23 cellular contexts compared by ENCODE assay signal in the genomic region with DNA sequence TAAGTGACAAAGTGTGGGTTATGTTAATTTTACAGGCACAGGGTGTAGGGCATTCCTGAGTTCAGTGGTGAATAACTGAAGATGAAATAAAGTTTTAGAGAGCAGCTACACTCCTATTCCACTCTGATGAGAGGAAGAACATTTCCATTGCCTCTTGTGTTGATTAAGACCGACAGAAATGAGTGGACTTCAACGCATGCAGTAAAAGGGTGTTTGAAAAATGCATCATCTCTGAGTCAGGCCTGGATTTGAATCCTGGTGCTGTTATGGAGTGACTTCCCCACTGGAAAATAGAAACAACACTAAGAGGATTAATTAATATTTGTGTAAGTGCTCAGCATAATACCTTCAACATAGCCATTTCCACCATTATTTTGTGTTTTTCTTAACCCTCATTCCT.
"Had no signal": no experiment of that assay in that cellular context is flagged by ENCODE, and none has a peak within 500 bp of the region (broad histone marks: within the 10 kb centered on the region; RNA-seq: fewer than 3 reads in every experiment).

No MANE protein-coding gene starts in this region.

- ATAC-seq: activated naive CD4-positive, alpha-beta T cell treated with anti-CD3 and anti-CD28 coated beads, Interleukin-2, amount 50 U/mL, for 72 hours; gastroesophageal sphincter; heart right ventricle; left ventricle myocardium superior had no signal

- H3K4me3 ChIP-seq: adrenal gland, colonic mucosa, gastroesophageal sphincter, heart right ventricle, prostate gland, right atrium auricular region, skin epidermis, suprapubic skin, transverse colon, uterus had no signal

- H3K27me3 Mint-ChIP-seq: central memory CD8-positive, alpha-beta T cell; memory B cell; naive B cell; stimulated activated naive CD8-positive, alpha-beta T cell treated with anti-CD3 and anti-CD28 coated beads, Interleukin-15, Interleukin-2, amounts not matched to agents 100 ng/mL and 50 ng/mL, for 24 hours had no signal

- H3K27ac Mint-ChIP-seq: activated naive CD4-positive, alpha-beta T cell treated with anti-CD3 and anti-CD28 coated beads, Interleukin-2, amount 50 U/mL, for 72 hours; activated T-helper 1 cell treated with anti-CD3 and anti-CD28 coated beads, Interleukin-12 subunit alpha, Interleukin-12 subunit beta, Interleukin-2, Interleukin-4 antibody, amounts not matched to agents 30 ng/mL and 10 ng/mL and 1 ng/mL, durations not matched to agents 14 hours and 24 hours and 36 hours; memory B cell; naive B cell; stimulated activated naive CD8-positive, alpha-beta T cell treated with anti-CD3 and anti-CD28 coated beads, Interleukin-15, Interleukin-2, amounts not matched to agents 100 ng/mL and 50 ng/mL, for 24 hours had no signal

- H3K4me3 Mint-ChIP-seq: activated T-helper 1 cell treated with anti-CD3 and anti-CD28 coated beads, Interleukin-12 subunit alpha, Interleukin-12 subunit beta, Interleukin-2, Interleukin-4 antibody, amounts not matched to agents 30 ng/mL and 10 ng/mL and 1 ng/mL, durations not matched to agents 14 hours and 24 hours and 36 hours; central memory CD8-positive, alpha-beta T cell; memory B cell; naive B cell; neural crest cell; stimulated activated naive CD8-positive, alpha-beta T cell treated with anti-CD3 and anti-CD28 coated beads, Interleukin-15, Interleukin-2, amounts not matched to agents 100 ng/mL and 50 ng/mL, for 24 hours had no signal

- H3K4me1 ChIP-seq: adrenal gland, colonic mucosa, heart right ventricle, prostate gland, right atrium auricular region, suprapubic skin, transverse colon, uterus had no signal

- H3K4me1 Mint-ChIP-seq: central memory CD8-positive, alpha-beta T cell; memory B cell; naive B cell; neural crest cell had no signal

- H3K36me3 ChIP-seq: adrenal gland, colonic mucosa, gastroesophageal sphincter, heart right ventricle, prostate gland, right atrium auricular region, suprapubic skin, transverse colon, uterus had no signal

- H3K27ac ChIP-seq: adrenal gland, colonic mucosa, gastroesophageal sphincter, heart right ventricle, prostate gland, right atrium auricular region, skin epidermis, suprapubic skin, transverse colon had no signal

- H3K9me3 Mint-ChIP-seq: activated T-helper 1 cell treated with anti-CD3 and anti-CD28 coated beads, Interleukin-12 subunit alpha, Interleukin-12 subunit beta, Interleukin-2, Interleukin-4 antibody, amounts not matched to agents 30 ng/mL and 10 ng/mL and 1 ng/mL, durations not matched to agents 14 hours and 24 hours and 36 hours; central memory CD8-positive, alpha-beta T cell; memory B cell; naive B cell; stimulated activated naive CD8-positive, alpha-beta T cell treated with anti-CD3 and anti-CD28 coated beads, Interleukin-15, Interleukin-2, amounts not matched to agents 100 ng/mL and 50 ng/mL, for 24 hours had no signal

- H3K9me3 ChIP-seq: adrenal gland, colonic mucosa, gastroesophageal sphincter, heart right ventricle, prostate gland, right atrium auricular region, suprapubic skin, transverse colon, uterus had no signal

- DNase-seq: activated CD4-positive, alpha-beta T cell treated with anti-CD3 and anti-CD28 coated beads, Interleukin-2, amount 50 U/mL, for 48 hours; activated CD4-positive, CD25-positive, alpha-beta regulatory T cell treated with anti-CD3 and anti-CD28 coated beads, Interleukin-2, amount 50 U/mL, for 72 hours; activated gamma-delta T cell treated with Interleukin-2 at 50 U/mL for 16 hours; activated T-cell treated with anti-CD3 and anti-CD28 coated beads for 4 hours; adrenal gland; colonic mucosa; heart right ventricle; left ventricle myocardium superior; naive B cell; stimulated activated CD4-positive, alpha-beta T cell treated with anti-CD3 and anti-CD28 coated beads, Interleukin-2, amount 100 ng/mL, for 48 hours; transverse colon; uterus had no signal

- H3K27me3 ChIP-seq: adrenal gland, colonic mucosa, gastroesophageal sphincter, heart right ventricle, right atrium auricular region, suprapubic skin, transverse colon, uterus had no signal
